10 cellular contexts compared by ENCODE assay signal in the genomic region with DNA sequence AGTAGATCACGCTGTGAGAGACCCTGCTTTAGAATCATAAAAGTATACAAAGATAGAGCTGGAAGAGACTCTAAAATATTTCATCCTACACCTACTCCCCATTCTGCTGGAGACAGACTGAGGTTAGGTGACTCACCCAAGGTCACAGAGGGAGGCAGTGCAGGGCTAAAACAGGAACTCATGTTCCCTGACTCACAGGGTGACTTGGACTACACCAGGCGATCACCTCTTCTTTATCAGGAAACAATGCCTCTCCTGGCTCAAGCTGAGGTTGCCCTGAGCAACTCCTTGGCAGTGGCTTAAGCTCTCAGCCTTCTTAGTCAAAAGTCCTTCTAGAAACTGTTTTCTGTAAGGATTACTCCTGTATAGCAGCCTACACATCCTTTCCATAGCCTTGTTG. TPM values are rescaled to one million over a fixed set of nuclear protein-coding genes. Genes with fewer than 3 reads are reported as not detected.
A peak's percentile ranks its signal among the peaks of the same experiment; 100 is the strongest.
DNase-seq lines count a peak whose midpoint lies in the region; ATAC-seq and TF ChIP-seq lines count a peak whose summit lies in the region.
"Had no signal": no experiment of that assay in that cellular context is flagged by ENCODE, and none has a peak within 500 bp of the region (broad histone marks: within the 10 kb centered on the region; RNA-seq: fewer than 3 reads in every experiment).

No MANE protein-coding gene starts in this region.

- intact Hi-C loops in left lung (cut with DNase I) = no loop called here
- intact Hi-C loops in CD4-positive, alpha-beta memory T cell (cut with micrococcal nuclease) = no loop called here

- no peak; the same call in 1 of the 2 replicates for TF ChIP-seq CTCF in AG09319 (IDR thresholded peaks at IDR 0.05; ENCODE audit: low read depth, low read length)
- TF ChIP-seq CTCF in left lung (IDR thresholded peaks at IDR 0.05) = no peak

- H3K9me3 ChIP-seq in left lung = no peaks in the 10 kb centered on the region
- H3K9me3 ChIP-seq in CD4-positive, alpha-beta memory T cell (ENCODE audit: control insufficient read depth in 1 of 2, low read length in 2 of 2) = no peaks in the 10 kb centered on the region

- H3K4me3 Mint-ChIP-seq in activated naive CD8-positive, alpha-beta T cell treated with anti-CD3 and anti-CD28 coated beads, Interleukin-2, amount 50 U/mL, for 24 hours = no peak overlapping the region
- no peak overlapping the region for H3K4me3 Mint-ChIP-seq in CD4-positive, alpha-beta memory T cell
- H3K4me3 Mint-ChIP-seq in naive thymus-derived CD8-positive, alpha-beta T cell = no peak overlapping the region

- no peaks in the 10 kb centered on the region for H3K36me3 Mint-ChIP-seq in activated naive CD8-positive, alpha-beta T cell treated with anti-CD3 and anti-CD28 coated beads, Interleukin-2, amount 50 U/mL, for 24 hours (ENCODE audit: low read depth)
- H3K36me3 Mint-ChIP-seq in CD4-positive, alpha-beta memory T cell = no peaks in the 10 kb centered on the region
- H3K36me3 Mint-ChIP-seq in naive thymus-derived CD8-positive, alpha-beta T cell = peaks cover 0 to 10% (median 0%) of the 10 kb centered on the region in 3 donors

- peak; percentile 96 for ATAC-seq in activated naive CD8-positive, alpha-beta T cell treated with anti-CD3 and anti-CD28 coated beads, Interleukin-2, amount 50 U/mL, for 24 hours
- ATAC-seq in left lung = peak; percentile 93
- no peak for ATAC-seq in GM18870 (IDR thresholded peaks at IDR 0.05; ENCODE audit: unreplicated experiment)
- ATAC-seq in naive thymus-derived CD8-positive, alpha-beta T cell = no peak

- H3K27ac ChIP-seq in left lung = no peak overlapping the region
- H3K27ac ChIP-seq in CD4-positive, alpha-beta memory T cell (ENCODE audit: low read depth, low read length) = no peak overlapping the region

- peak; percentile 53 for DNase-seq in AG09319 (ENCODE audit: extremely low read depth, low read depth)
- DNase-seq in HT1080 (ENCODE audit: low read depth) = peak; percentile 99
- peak; percentile 6 for DNase-seq in activated naive CD8-positive, alpha-beta T cell treated with anti-CD3 and anti-CD28 coated beads, Interleukin-2, amount 50 U/mL, for 24 hours
- DNase-seq in left lung = peak in 1 of 2 donors; percentile 41
- DNase-seq in CD4-positive, alpha-beta memory T cell = no peak
- no peak for DNase-seq in iPS-NIHi11 (ENCODE audit: low spot score)
- DNase-seq in naive thymus-derived CD8-positive, alpha-beta T cell = no peak
- DNase-seq: effector memory CD4-positive, alpha-beta T cell; retina had no signal

- peaks cover 14% of the 10 kb centered on the region for H3K27me3 Mint-ChIP-seq in activated naive CD8-positive, alpha-beta T cell treated with anti-CD3 and anti-CD28 coated beads, Interleukin-2, amount 50 U/mL, for 24 hours
- H3K27me3 Mint-ChIP-seq in CD4-positive, alpha-beta memory T cell = peaks cover 13% of the 10 kb centered on the region in 2 donors
- H3K27me3 Mint-ChIP-seq in naive thymus-derived CD8-positive, alpha-beta T cell = peaks cover 11 to 28% (median 18%) of the 10 kb centered on the region in 5 donors

- no peak overlapping the region for H3K4me3 ChIP-seq in left lung
- no peak overlapping the region for H3K4me3 ChIP-seq in CD4-positive, alpha-beta memory T cell (ENCODE audit: low read length in 2 of 2)

- H3K9me3 Mint-ChIP-seq in activated naive CD8-positive, alpha-beta T cell treated with anti-CD3 and anti-CD28 coated beads, Interleukin-2, amount 50 U/mL, for 24 hours = peaks cover 3% of the 10 kb centered on the region
- H3K9me3 Mint-ChIP-seq in CD4-positive, alpha-beta memory T cell = peaks cover 0 to 16% (median 8%) of the 10 kb centered on the region in 8 donors
- H3K9me3 Mint-ChIP-seq in naive thymus-derived CD8-positive, alpha-beta T cell = peaks cover 0 to 18% (median 2%) of the 10 kb centered on the region in 9 donors

- CTCF ChIA-PET in CD4-positive, alpha-beta memory T cell (lab: Charles Lee; ENCODE audit: partially characterized antibody) = no interaction called here

- H3K4me1 ChIP-seq in left lung = no peaks in the 10 kb centered on the region
- no peaks in the 10 kb centered on the region for H3K4me1 ChIP-seq in CD4-positive, alpha-beta memory T cell (ENCODE audit: insufficient read depth, low read length)

- no peak overlapping the region for H3K27ac Mint-ChIP-seq in activated naive CD8-positive, alpha-beta T cell treated with anti-CD3 and anti-CD28 coated beads, Interleukin-2, amount 50 U/mL, for 24 hours
- H3K27ac Mint-ChIP-seq in CD4-positive, alpha-beta memory T cell = no peak overlapping the region
- no peak overlapping the region for H3K27ac Mint-ChIP-seq in naive thymus-derived CD8-positive, alpha-beta T cell

- no peaks in the 10 kb centered on the region for H3K36me3 ChIP-seq in left lung
- no peaks in the 10 kb centered on the region for H3K36me3 ChIP-seq in CD4-positive, alpha-beta memory T cell (ENCODE audit: insufficient read depth, low read length)

- POLR2A ChIA-PET in CD4-positive, alpha-beta memory T cell (lab: Charles Lee; ENCODE audit: partially characterized antibody) = no interaction called here
- POLR2A ChIA-PET in naive thymus-derived CD8-positive, alpha-beta T cell (lab: Charles Lee) = no interaction called here

- H3K4me1 Mint-ChIP-seq in activated naive CD8-positive, alpha-beta T cell treated with anti-CD3 and anti-CD28 coated beads, Interleukin-2, amount 50 U/mL, for 24 hours = peaks cover 4% of the 10 kb centered on the region
- H3K4me1 Mint-ChIP-seq in CD4-positive, alpha-beta memory T cell = no peaks in the 10 kb centered on the region
- H3K4me1 Mint-ChIP-seq in naive thymus-derived CD8-positive, alpha-beta T cell = no peaks in the 10 kb centered on the region

- H3K27me3 ChIP-seq in left lung = peaks cover 0 to 15% of the 10 kb centered on the region in 2 donors
- H3K27me3 ChIP-seq in CD4-positive, alpha-beta memory T cell (ENCODE audit: insufficient read depth, low read length) = no peaks in the 10 kb centered on the region

RNA-seq across cellular contexts. Expression of gene TNFAIP8L3, which starts 26.4 kb away (rescaled TPM):
- 1.8 and 2.3 TPM in 2 replicates for total RNA-seq in HT1080 (2014; rRNA removed; shearing (Covaris generic))
- polyA plus RNA-seq in HT1080 (2015; cell fraction: cytosol; rRNA removed) = 1.7 and 1.8 TPM in 2 replicates
- polyA plus RNA-seq in HT1080 (2015; cell fraction: nucleus; rRNA removed) = 0.43 and 1.3 TPM in 2 replicates
- total RNA-seq in left lung = 10 to 100 TPM in 1 of 2 donors, 1 to 10 TPM in 1; 3.7 to 25.0 TPM
- not detected for total RNA-seq in CD4-positive, alpha-beta memory T cell
- not detected for polyA plus RNA-seq in CD4-positive, alpha-beta memory T cell
- total RNA-seq in naive thymus-derived CD8-positive, alpha-beta T cell = not detected
- not detected for polyA plus RNA-seq in naive thymus-derived CD8-positive, alpha-beta T cell

Comparison
In these comparisons a context has a peak if more than half of its experiments do, and no peak if none do; other contexts are left out.
1. DNase-seq: peak in AG09319 (single experiment), HT1080 (single experiment) and activated naive CD8-positive, alpha-beta T cell treated with anti-CD3 and anti-CD28 coated beads, Interleukin-2, amount 50 U/mL, for 24 hours (single experiment); none in CD4-positive, alpha-beta memory T cell (0 of 5), iPS-NIHi11 (single experiment) and naive thymus-derived CD8-positive, alpha-beta T cell (0 of 10).
2. ATAC-seq: peak in activated naive CD8-positive, alpha-beta T cell treated with anti-CD3 and anti-CD28 coated beads, Interleukin-2, amount 50 U/mL, for 24 hours (single experiment) and left lung (single experiment); none in GM18870 (single experiment) and naive thymus-derived CD8-positive, alpha-beta T cell (0 of 2).